ENCODE assay signal across 10 cellular contexts in the genomic region with DNA sequence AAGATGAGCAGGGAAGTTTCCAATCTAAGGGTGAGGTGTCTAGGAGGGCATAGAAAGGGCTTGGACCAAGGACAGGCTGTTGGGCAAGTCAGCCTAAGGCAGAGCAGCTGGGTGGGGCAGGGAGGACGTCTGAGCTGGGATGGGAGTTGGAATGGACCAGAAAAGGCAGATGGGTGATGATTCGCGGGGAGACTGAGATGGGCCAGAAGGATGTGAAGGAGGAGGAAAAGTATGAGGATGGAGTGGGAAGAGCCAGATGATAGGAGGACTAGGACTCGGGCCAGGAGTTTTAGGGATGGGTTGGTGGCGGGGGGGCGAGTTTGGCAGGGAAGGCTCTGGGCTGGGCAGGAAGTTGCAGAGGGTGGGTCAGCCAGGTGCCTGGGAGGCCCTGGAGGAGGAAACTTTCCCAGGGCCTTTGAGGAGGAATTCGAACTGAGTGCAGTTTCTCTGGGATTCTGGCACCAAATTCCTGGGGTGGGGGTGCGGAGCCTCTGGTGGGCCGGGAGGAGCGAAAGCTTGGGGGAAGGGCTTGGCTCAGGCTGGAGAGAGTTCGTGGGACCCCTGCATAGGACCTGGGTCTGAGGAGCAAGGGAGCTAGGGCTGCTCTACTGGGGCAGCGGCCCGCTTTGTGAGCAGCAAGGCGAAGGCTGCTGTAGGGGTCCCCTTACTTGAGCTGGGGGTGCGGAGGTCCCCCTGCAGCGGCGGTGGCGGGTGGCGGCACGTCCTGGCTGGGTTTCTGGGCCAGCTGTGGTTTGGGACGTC. TPM values are rescaled to one million over a fixed set of nuclear protein-coding genes. Genes with fewer than 3 reads are reported as not detected.
DNase-seq lines count a peak whose midpoint lies in the region; ATAC-seq and TF ChIP-seq lines count a peak whose summit lies in the region.
"Had no signal": no experiment of that assay in that cellular context is flagged by ENCODE, and none has a peak within 500 bp of the region (broad histone marks: within the 10 kb centered on the region; RNA-seq: fewer than 3 reads in every experiment).

No MANE protein-coding gene starts in this region.

- H3K4me1 Mint-ChIP-seq in CD14-positive monocyte = peaks cover 31% of the 10 kb centered on the region
- H3K4me1 Mint-ChIP-seq in T-helper 17 cell = peaks cover 19% of the 10 kb centered on the region

- TF ChIP-seq CTCF in CD14-positive monocyte (IDR thresholded peaks at IDR 0.05) (no peak), cardiac muscle cell (IDR thresholded peaks at IDR 0.05; ENCODE audit: low read depth, low read length) (no peak), osteoblast (IDR thresholded peaks at IDR 0.05; ENCODE audit: extremely low read depth, low read depth, low read length) (no peak)

- H2AFZ ChIP-seq in osteoblast (ENCODE audit: low read length) = no peak overlapping the region

- H3K4me3 Mint-ChIP-seq in CD14-positive monocyte = peak overlapping the region; percentile 67 to 74
- peak overlapping the region; percentile 58 for H3K4me3 Mint-ChIP-seq in T-helper 17 cell

- H3K27ac ChIP-seq in cardiac muscle cell = peak overlapping the region; percentile 97
- H3K27ac ChIP-seq in osteoblast (ENCODE audit: low read depth, low read length) = peak overlapping the region; percentile 45

- H3K27me3 Mint-ChIP-seq in CD14-positive monocyte (ENCODE audit: low read depth in 3 of 3) = peaks cover 11 to 23% (median 22%) of the 10 kb centered on the region in 3 donors
- no peaks in the 10 kb centered on the region for H3K27me3 Mint-ChIP-seq in T-helper 17 cell

- H3K79me2 ChIP-seq in osteoblast (ENCODE audit: insufficient read depth, low read length) = no peaks in the 10 kb centered on the region

- no peaks in the 10 kb centered on the region for H3K27me3 ChIP-seq in cardiac muscle cell
- no peaks in the 10 kb centered on the region for H3K27me3 ChIP-seq in osteoblast (ENCODE audit: insufficient read depth, low read length)

- H3K27ac Mint-ChIP-seq in CD14-positive monocyte = peak overlapping the region; percentile 3 to 82 (median 29)
- peak overlapping the region; percentile 95 for H3K27ac Mint-ChIP-seq in T-helper 17 cell

- peak; percentile 3 for ATAC-seq in T-helper 17 cell

- DNase-seq in CD14-positive monocyte (ENCODE audit: low spot score) (no peak), T-helper 17 cell (no peak), cardiac muscle cell (ENCODE audit: low read depth in 1 of 2, low spot score in 1 of 2) (peak; percentile 75 to 84), osteoblast (ENCODE audit: insufficient read length, low spot score, missing footprints) (no peak), C1 segment of cervical spinal cord (lab: John Stamatoyannopoulos, UW) (no peak), NCI-H69 (lab: John Stamatoyannopoulos, UW) (no peak), DMS153 (lab: John Stamatoyannopoulos, UW) (no peak), NCI-H1105 treated with DMSO at 0.1 percent for 48 hours (lab: John Stamatoyannopoulos, UW) (no peak)
- DNase-seq: amygdala had no signal

- H4K20me1 ChIP-seq in osteoblast (ENCODE audit: insufficient read depth, low read length) = no peaks in the 10 kb centered on the region

- H3K4me2 ChIP-seq in osteoblast (ENCODE audit: insufficient read depth, low read length) = peak overlapping the region; percentile 24

- H3K4me1 ChIP-seq in cardiac muscle cell (ENCODE audit: low read depth) (peaks cover 9% of the 10 kb centered on the region), osteoblast (ENCODE audit: insufficient read depth, low read length) (peaks cover 18% of the 10 kb centered on the region)

- H3K36me3 ChIP-seq in cardiac muscle cell (no peaks in the 10 kb centered on the region), osteoblast (ENCODE audit: insufficient read depth, low read length) (peaks cover 16% of the 10 kb centered on the region)

- peaks cover 0 to 10% (median 5%) of the 10 kb centered on the region in 7 donors for H3K9me3 Mint-ChIP-seq in CD14-positive monocyte

- H3K36me3 Mint-ChIP-seq in CD14-positive monocyte (peaks cover 38 to 40% of the 10 kb centered on the region in 2 donors), T-helper 17 cell (ENCODE audit: low read depth) (peaks cover 9% of the 10 kb centered on the region)

- peak overlapping the region; percentile 22 for H3K4me3 ChIP-seq in cardiac muscle cell
- no peak overlapping the region for H3K4me3 ChIP-seq in osteoblast (ENCODE audit: insufficient read depth, low read length)

- H3K9me3 ChIP-seq in T-helper 17 cell (ENCODE audit: control insufficient read depth, low read length, poor library complexity, severe bottlenecking) = no peaks in the 10 kb centered on the region
- H3K9me3 ChIP-seq in cardiac muscle cell (ENCODE audit: low read depth) = no peaks in the 10 kb centered on the region
- H3K9me3 ChIP-seq in osteoblast (ENCODE audit: low read depth, low read length) = no peaks in the 10 kb centered on the region

- intact Hi-C loops in CD14-positive monocyte (cut with micrococcal nuclease) = no loop called here

RNA-seq across cellular contexts. Expression of gene TIMP1, which starts 8.7 kb away (rescaled TPM):
- polyA plus RNA-seq in CD14-positive monocyte = 100 to 1,000 TPM; 591 to 682 TPM
- total RNA-seq in T-helper 17 cell = 100 to 1,000 TPM in 1 of 2 donors, 10 to 100 TPM in 1; 94.5 to 143 TPM
- total RNA-seq in cardiac muscle cell = 54.4 and 113 TPM in 2 replicates
- polyA plus RNA-seq in cardiac muscle cell = 147 and 247 TPM in 2 replicates
- total RNA-seq in osteoblast = 904 and 922 TPM in 2 replicates

RNA-seq across cellular contexts. Expression of gene ARAF, which starts 12.5 kb away (rescaled TPM):
- 10 to 100 TPM; 49.7 to 68.6 TPM for polyA plus RNA-seq in CD14-positive monocyte
- total RNA-seq in T-helper 17 cell = 100 to 1,000 TPM; 132 to 140 TPM
- total RNA-seq in cardiac muscle cell = 44.1 and 45.5 TPM in 2 replicates
- 72.9 and 87.3 TPM in 2 replicates for polyA plus RNA-seq in cardiac muscle cell
- total RNA-seq in osteoblast = 18.9 and 21.0 TPM in 2 replicates

RNA-seq across cellular contexts. Expression of gene SYN1, which starts 46.1 kb away (rescaled TPM):
- polyA plus RNA-seq in CD14-positive monocyte = under 1 TPM; 0.11 to 0.29 TPM
- 1 to 10 TPM in 1 of 2 donors, under 1 TPM in 1; 0.52 to 1.1 TPM for total RNA-seq in T-helper 17 cell
- total RNA-seq in cardiac muscle cell = 1.8 and 2.0 TPM in 2 replicates
- 10.8 and 12.6 TPM in 2 replicates for polyA plus RNA-seq in cardiac muscle cell
- under 0.01 TPM in 2 replicates for total RNA-seq in osteoblast
- total RNA-seq: pulmonary artery endothelial cell had no signal

RNA-seq across cellular contexts. Expression of gene CFP, which starts 56.2 kb away (rescaled TPM):
- polyA plus RNA-seq in CD14-positive monocyte (100 to 1,000 TPM; 461 to 491 TPM), cardiac muscle cell (0.13 TPM in 1 of 2 replicates, not detected in the other)
- total RNA-seq in T-helper 17 cell (10 to 100 TPM; 17.7 to 25.3 TPM), cardiac muscle cell (0.07 and 0.09 TPM in 2 replicates), osteoblast (0.29 and 0.36 TPM in 2 replicates)

Comparison
In these comparisons a context has a peak if more than half of its experiments do, and no peak if none do; other contexts are left out.
1. DNase-seq: peak in cardiac muscle cell (2 of 2); none in CD14-positive monocyte (single experiment), T-helper 17 cell (0 of 3), osteoblast (single experiment), C1 segment of cervical spinal cord (0 of 14), NCI-H69 (single experiment), DMS153 (single experiment) and NCI-H1105 treated with DMSO at 0.1 percent for 48 hours (single experiment).